ENCODE assay signal across 1 cellular context in genomic region chr19:48738557-48739399, GRCh38.
A peak's percentile ranks its signal among the peaks of the same experiment; 100 is the strongest.
TF ChIP-seq lines count a peak whose summit lies in the region.

No MANE protein-coding gene starts in this region.

TF ChIP-seq in HEK293, 187 proteins besides CTCF, POLR2A, EP300 and RAD21 (continued from another document):
- peak; percentile 59 for TF ChIP-seq PATZ1 (tag by site-specific recombination; IDR thresholded peaks at IDR 0.05)
- no peak; the same call in 1 of the 2 replicates for TF ChIP-seq ZFHX2 (tag by site-specific recombination; conservative IDR thresholded peaks at IDR 0.05)
- peak; percentile 69 for TF ChIP-seq ZXDB (tag by site-specific recombination; IDR thresholded peaks at IDR 0.05)
- TF ChIP-seq KLF17 (tag by site-specific recombination; IDR thresholded peaks at IDR 0.05), result 0 out of 2 replicates have a peak, but pooled peaks have one; percentile 29
- TF ChIP-seq ZNF239 (tag by site-specific recombination; IDR thresholded peaks at IDR 0.05), result no peak
- TF ChIP-seq SP3 (tag by site-specific recombination; IDR thresholded peaks at IDR 0.05), result peak; percentile 93
- TF ChIP-seq ZNF558 (tag by site-specific recombination; IDR thresholded peaks at IDR 0.05), result no peak
